In the genomic region with DNA sequence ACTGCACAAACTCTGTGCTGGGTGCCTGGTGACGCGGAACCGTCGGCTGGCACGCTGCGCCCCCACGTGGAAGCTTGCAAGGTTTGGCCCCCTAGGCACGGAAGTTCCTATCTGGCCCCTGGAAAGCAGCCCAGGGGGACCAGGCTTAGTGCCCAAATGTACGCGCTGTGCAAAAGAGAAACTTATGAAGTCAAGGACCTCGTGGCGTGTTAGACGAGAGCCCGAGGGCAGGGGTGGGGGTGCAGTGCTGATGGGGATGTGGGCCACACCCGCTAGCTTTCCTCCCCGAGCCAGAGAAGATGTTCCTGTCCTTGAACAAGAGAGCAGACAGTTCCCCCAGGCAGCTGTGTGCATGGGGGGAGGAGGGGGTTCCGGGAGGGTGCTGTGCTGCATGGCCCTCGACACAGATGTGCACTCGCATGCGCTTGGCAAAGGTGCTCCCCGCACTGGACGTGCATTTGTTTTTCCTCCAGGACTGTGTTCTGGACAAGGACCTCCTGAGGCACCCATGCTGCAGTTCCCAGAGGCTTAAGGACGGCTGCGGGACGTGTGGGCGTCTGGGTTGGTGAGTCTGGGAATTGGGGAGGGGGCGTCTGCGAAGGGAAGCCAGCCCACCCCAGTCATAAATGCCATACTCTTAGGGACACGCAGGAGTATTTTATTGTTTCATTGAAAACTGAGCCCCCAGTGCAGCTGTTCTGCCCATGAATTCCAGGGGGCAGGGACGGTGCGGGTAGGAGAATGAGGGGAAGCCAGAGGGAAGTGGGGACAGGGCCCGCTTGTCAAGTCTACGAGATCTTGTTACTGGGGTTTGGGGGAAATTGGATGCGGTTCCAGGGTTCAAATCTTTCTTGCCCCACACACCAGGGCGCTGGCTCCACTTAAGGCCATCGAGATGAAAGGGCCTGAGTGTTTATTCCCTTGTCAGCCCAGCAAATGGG, we compare ENCODE assay signal across 8 cellular contexts.
DNase-seq lines count a peak whose midpoint lies in the region; ATAC-seq and TF ChIP-seq lines count a peak whose summit lies in the region.

No MANE protein-coding gene starts in this region.

- intact Hi-C loops in colonic mucosa (cut with DNase I), result no loop called here
- intact Hi-C loops in right lobe of liver (cut with DNase I), result loop anchor here in 1 of 2 donors (10.0 kb wide), 1 partner anchor 67 kb away; no protein-coding TSS in a partner anchor

- no peaks in the 10 kb centered on the region for H3K36me3 ChIP-seq in colonic mucosa
- H3K36me3 ChIP-seq in right lobe of liver, result no peaks in the 10 kb centered on the region

- H3K9me3 ChIP-seq in colonic mucosa, result no peaks in the 10 kb centered on the region
- H3K9me3 ChIP-seq in right lobe of liver, result no peaks in the 10 kb centered on the region

- peak; percentile 63 to 81 (median 74) for ATAC-seq in right lobe of liver
- no peak for ATAC-seq in GM21381 (IDR thresholded peaks at IDR 0.05; ENCODE audit: unreplicated experiment)
- no peak for ATAC-seq in HG03097 (IDR thresholded peaks at IDR 0.05; ENCODE audit: low FRiP score, unreplicated experiment)

- H3K4me1 ChIP-seq in colonic mucosa, result no peaks in the 10 kb centered on the region
- no peaks in the 10 kb centered on the region for H3K4me1 ChIP-seq in right lobe of liver

- no peak overlapping the region for H3K27ac ChIP-seq in colonic mucosa
- no peak overlapping the region for H3K27ac ChIP-seq in right lobe of liver

- H3K4me3 ChIP-seq in HFF-Myc (replicated peaks; ENCODE audit: low read depth, low read length) (no peak overlapping the region), colonic mucosa (no peak overlapping the region), right lobe of liver (no peak overlapping the region)

- H3K27me3 ChIP-seq in colonic mucosa (no peaks in the 10 kb centered on the region), right lobe of liver (no peaks in the 10 kb centered on the region)

- DNase-seq in AG09319 (ENCODE audit: extremely low read depth, low read depth) (peak; percentile 15), HFF-Myc (ENCODE audit: extremely low read depth, low read depth) (peak; percentile 32), colonic mucosa (peak; percentile 52), right lobe of liver (peak in 2 of 3 donors; percentile 59 to 62), SHP77 (lab: John Stamatoyannopoulos, UW) (no peak), A172 (ENCODE audit: low spot score) (no peak)

- no peak for TF ChIP-seq POLR2A in right lobe of liver (IDR thresholded peaks at IDR 0.05)

- TF ChIP-seq CTCF in AG09319 (IDR thresholded peaks at IDR 0.05; ENCODE audit: low read depth, low read length) (peak; percentile 71), HFF-Myc (IDR thresholded peaks at IDR 0.05; ENCODE audit: low read depth, low read length, missing control alignments) (peak; percentile 79), colonic mucosa (IDR thresholded peaks at IDR 0.05) (peak; percentile 36), right lobe of liver (IDR thresholded peaks at IDR 0.05) (peak in 3 of 4 donors; percentile 54 to 63 (median 60))

- 24% methylated on average over 22 of the region's 36 CpGs for WGBS in right lobe of liver (ENCODE audit: insufficient coverage, low coverage, low lambda C conversion rate, missing lambda C conversion rate)

- no peak overlapping the region for H3K9ac ChIP-seq in colonic mucosa (ENCODE audit: low read depth in 2 of 2, low read length in 2 of 2)

Comparison
In these comparisons a context has a peak if more than half of its experiments do, and no peak if none do; other contexts are left out.
1. DNase-seq: peak in AG09319 (single experiment), HFF-Myc (single experiment), colonic mucosa (single experiment) and right lobe of liver (2 of 3); none in SHP77 (0 of 2) and A172 (single experiment).
2. ATAC-seq: peak in right lobe of liver (4 of 4); none in GM21381 (single experiment) and HG03097 (single experiment).
3. Peak in every context shown above with its lines, with median percentiles within 50 percentile points of each other: CTCF ChIP-seq.